In genomic region chr7:30084195-30084594, GRCh38 we compare ENCODE assay signal across 30 cellular contexts.
"Had no signal": no experiment of that assay in that cellular context is flagged by ENCODE, and none has a peak within 500 bp of the region (broad histone marks: within the 10 kb centered on the region; RNA-seq: fewer than 3 reads in every experiment).

No MANE protein-coding gene starts in this region.

- H3K27ac Mint-ChIP-seq: activated CD4-positive, alpha-beta memory T cell treated with anti-CD3 and anti-CD28 coated beads for 36 hours; activated CD4-positive, alpha-beta T cell treated with anti-CD3 and anti-CD28 coated beads for 36 hours; activated CD4-positive, alpha-beta T cell treated with anti-CD3 and anti-CD28 coated beads, Interleukin-2, amount 10 ng/mL, durations not matched to agents 24 days and 14 days; activated CD8-positive, alpha-beta memory T cell treated with anti-CD3 and anti-CD28 coated beads, Interleukin-2, amount 10 ng/mL, durations not matched to agents 7 days and 5 days; activated CD8-positive, alpha-beta T cell treated with anti-CD3 and anti-CD28 coated beads, Interleukin-2, amount 10 ng/mL, durations not matched to agents 7 days and 5 days; activated naive CD4-positive, alpha-beta T cell treated with anti-CD3 and anti-CD28 coated beads for 36 hours; activated naive CD4-positive, alpha-beta T cell treated with anti-CD3 and anti-CD28 coated beads, Interleukin-2, amount 50 U/mL, for 24 hours; activated naive CD8-positive, alpha-beta T cell treated with anti-CD3 and anti-CD28 coated beads for 36 hours; activated T-helper 1 cell treated with anti-CD3 and anti-CD28 coated beads, Interleukin-12 subunit alpha, Interleukin-12 subunit beta, Interleukin-2, Interleukin-4 antibody, amounts not matched to agents 30 ng/mL and 10 ng/mL and 1 ng/mL, durations not matched to agents 14 hours and 24 hours and 36 hours; activated T-helper 2 cell treated with anti-CD3 and anti-CD28 coated beads, Interferon-gamma antibody, Interleukin-2, Interleukin-4, amounts not matched to agents 10 μg/mL and 5 μg/mL and 100 μg/mL, durations not matched to agents 14 hours and 24 hours and 36 hours; dendritic cell treated with granulocyte-macrophage colony-stimulating factor and Interleukin-4, amounts not matched to agents 40 ng/mL and 50 ng/mL, for 4 days; endodermal cell had no signal

- H3K27ac ChIP-seq: ascending aorta, brain microvascular endothelial cell, coronary artery, dorsolateral prefrontal cortex, heart left ventricle had no signal

- FAIRE-seq: bronchial epithelial cell, frontal cortex had no signal

- H3K36me3 Mint-ChIP-seq: activated CD8-positive, alpha-beta memory T cell treated with anti-CD3 and anti-CD28 coated beads, Interleukin-2, amount 10 ng/mL, durations not matched to agents 7 days and 5 days had no signal

- H3K4me3 ChIP-seq: ascending aorta, coronary artery, dorsolateral prefrontal cortex, heart left ventricle had no signal

- H3K9me3 Mint-ChIP-seq: activated CD4-positive, alpha-beta memory T cell treated with anti-CD3 and anti-CD28 coated beads for 36 hours; activated CD4-positive, alpha-beta T cell treated with anti-CD3 and anti-CD28 coated beads, Interleukin-2, amount 10 ng/mL, durations not matched to agents 24 days and 14 days; activated naive CD4-positive, alpha-beta T cell treated with anti-CD3 and anti-CD28 coated beads for 36 hours; activated naive CD4-positive, alpha-beta T cell treated with anti-CD3 and anti-CD28 coated beads, Interleukin-2, amount 50 U/mL, for 24 hours; activated naive CD8-positive, alpha-beta T cell treated with anti-CD3 and anti-CD28 coated beads for 36 hours; activated T-helper 1 cell treated with anti-CD3 and anti-CD28 coated beads, Interleukin-12 subunit alpha, Interleukin-12 subunit beta, Interleukin-2, Interleukin-4 antibody, amounts not matched to agents 30 ng/mL and 10 ng/mL and 1 ng/mL, durations not matched to agents 14 hours and 24 hours and 36 hours; activated T-helper 2 cell treated with anti-CD3 and anti-CD28 coated beads, Interferon-gamma antibody, Interleukin-2, Interleukin-4, amounts not matched to agents 10 μg/mL and 5 μg/mL and 100 μg/mL, durations not matched to agents 14 hours and 24 hours and 36 hours; central memory CD8-positive, alpha-beta T cell; dendritic cell treated with granulocyte-macrophage colony-stimulating factor and Interleukin-4, amounts not matched to agents 40 ng/mL and 50 ng/mL, for 4 days; endodermal cell had no signal

- H3K4me3 Mint-ChIP-seq: activated CD4-positive, alpha-beta memory T cell treated with anti-CD3 and anti-CD28 coated beads for 36 hours; activated CD4-positive, alpha-beta T cell treated with anti-CD3 and anti-CD28 coated beads for 36 hours; activated CD4-positive, alpha-beta T cell treated with anti-CD3 and anti-CD28 coated beads, Interleukin-2, amount 10 ng/mL, durations not matched to agents 24 days and 14 days; activated CD8-positive, alpha-beta memory T cell treated with anti-CD3 and anti-CD28 coated beads, Interleukin-2, amount 10 ng/mL, durations not matched to agents 7 days and 5 days; activated CD8-positive, alpha-beta T cell treated with anti-CD3 and anti-CD28 coated beads, Interleukin-2, amount 10 ng/mL, durations not matched to agents 7 days and 5 days; activated naive CD4-positive, alpha-beta T cell treated with anti-CD3 and anti-CD28 coated beads for 36 hours; activated naive CD4-positive, alpha-beta T cell treated with anti-CD3 and anti-CD28 coated beads, Interleukin-2, amount 50 U/mL, for 24 hours; activated naive CD8-positive, alpha-beta T cell treated with anti-CD3 and anti-CD28 coated beads for 36 hours; activated T-helper 1 cell treated with anti-CD3 and anti-CD28 coated beads, Interleukin-12 subunit alpha, Interleukin-12 subunit beta, Interleukin-2, Interleukin-4 antibody, amounts not matched to agents 30 ng/mL and 10 ng/mL and 1 ng/mL, durations not matched to agents 14 hours and 24 hours and 36 hours; central memory CD8-positive, alpha-beta T cell; dendritic cell treated with granulocyte-macrophage colony-stimulating factor and Interleukin-4, amounts not matched to agents 40 ng/mL and 50 ng/mL, for 4 days; endodermal cell had no signal

- H3K27me3 ChIP-seq: ascending aorta, brain microvascular endothelial cell, dorsolateral prefrontal cortex, heart left ventricle had no signal

- DNase-seq: activated CD4-positive, alpha-beta memory T cell treated with anti-CD3 and anti-CD28 coated beads for 36 hours; activated CD4-positive, alpha-beta T cell treated with anti-CD3 and anti-CD28 coated beads for 36 hours; activated CD4-positive, alpha-beta T cell treated with anti-CD3 and anti-CD28 coated beads, Interleukin-2, amount 10 ng/mL, durations not matched to agents 24 days and 14 days; activated CD4-positive, CD25-positive, alpha-beta regulatory T cell; activated CD4-positive, CD25-positive, alpha-beta regulatory T cell treated with anti-CD3 and anti-CD28 coated beads, Interleukin-2, amount 50 U/mL, for 72 hours; activated CD8-positive, alpha-beta memory T cell treated with anti-CD3 and anti-CD28 coated beads, Interleukin-2, amount 10 ng/mL, durations not matched to agents 7 days and 5 days; activated CD8-positive, alpha-beta memory T cell treated with anti-CD3 and anti-CD28 coated beads, Interleukin-2, amount 50 U/mL, for 4 hours; activated CD8-positive, alpha-beta T cell treated with anti-CD3 and anti-CD28 coated beads, Interleukin-2, amount 10 ng/mL, durations not matched to agents 7 days and 5 days; activated effector memory CD4-positive, alpha-beta T cell treated with anti-CD3 and anti-CD28 coated beads, Interleukin-2, amount 50 U/mL, for 16 hours; activated naive CD4-positive, alpha-beta T cell treated with anti-CD3 and anti-CD28 coated beads for 36 hours; activated naive CD8-positive, alpha-beta T cell treated with anti-CD3 and anti-CD28 coated beads for 36 hours; activated T-cell treated with anti-CD3 and anti-CD28 coated beads, Interleukin-2, amount 50 U/mL, for 1 hour; activated T-cell treated with anti-CD3 and anti-CD28 coated beads, Interleukin-2, amount 50 U/mL, for 48 hours; brain microvascular endothelial cell; dorsolateral prefrontal cortex; effector memory CD4-positive, alpha-beta T cell; endodermal cell; foreskin fibroblast; glutamatergic neuron; heart left ventricle; hypothalamus had no signal

- H3K9me3 ChIP-seq: ascending aorta, heart left ventricle had no signal

- H3K4me1 ChIP-seq: ascending aorta, heart left ventricle had no signal

- H3K4me1 Mint-ChIP-seq: activated CD4-positive, alpha-beta T cell treated with anti-CD3 and anti-CD28 coated beads for 36 hours; activated CD8-positive, alpha-beta memory T cell treated with anti-CD3 and anti-CD28 coated beads, Interleukin-2, amount 10 ng/mL, durations not matched to agents 7 days and 5 days; activated naive CD4-positive, alpha-beta T cell treated with anti-CD3 and anti-CD28 coated beads, Interleukin-2, amount 50 U/mL, for 24 hours; central memory CD8-positive, alpha-beta T cell had no signal

- H3K27me3 Mint-ChIP-seq: activated CD4-positive, alpha-beta memory T cell treated with anti-CD3 and anti-CD28 coated beads for 36 hours; activated CD4-positive, alpha-beta T cell treated with anti-CD3 and anti-CD28 coated beads for 36 hours; activated CD4-positive, alpha-beta T cell treated with anti-CD3 and anti-CD28 coated beads, Interleukin-2, amount 10 ng/mL, durations not matched to agents 24 days and 14 days; activated CD8-positive, alpha-beta memory T cell treated with anti-CD3 and anti-CD28 coated beads, Interleukin-2, amount 10 ng/mL, durations not matched to agents 7 days and 5 days; activated naive CD4-positive, alpha-beta T cell treated with anti-CD3 and anti-CD28 coated beads, Interleukin-2, amount 50 U/mL, for 24 hours; activated naive CD8-positive, alpha-beta T cell treated with anti-CD3 and anti-CD28 coated beads for 36 hours; central memory CD8-positive, alpha-beta T cell; dendritic cell treated with granulocyte-macrophage colony-stimulating factor and Interleukin-4, amounts not matched to agents 40 ng/mL and 50 ng/mL, for 4 days had no signal
